15 cellular contexts compared by ENCODE assay signal in genomic region chr1:107926436-107927080, GRCh38. TPM values are rescaled to one million over a fixed set of nuclear protein-coding genes. Genes with fewer than 3 reads are reported as not detected.
DNase-seq lines count a peak whose midpoint lies in the region; ATAC-seq and TF ChIP-seq lines count a peak whose summit lies in the region.
"Had no signal": no experiment of that assay in that cellular context is flagged by ENCODE, and none has a peak within 500 bp of the region (broad histone marks: within the 10 kb centered on the region; RNA-seq: fewer than 3 reads in every experiment).

No MANE protein-coding gene starts in this region.

- DNase-seq in CD14-positive monocyte (ENCODE audit: low spot score) (no peak), GM12865 (ENCODE audit: low read depth) (peak; percentile 40), NCI-H69 (lab: John Stamatoyannopoulos, UW) (peak; percentile 91), endothelial cell (ENCODE audit: low spot score) (no peak), vagina (ENCODE audit: extremely low spot score in 2 of 2) (no peak), SK-N-DZ (ENCODE audit: low spot score) (no peak)
- no peak for DNase-seq in T-helper 2 cell treated with Interferon-gamma antibody and Interleukin-4, amounts not matched to agents 5 μg/mL and 100 μg/mL, for 36 hours (ENCODE audit: low spot score)
- DNase-seq: activated CD4-positive, alpha-beta T cell treated with anti-CD3 and anti-CD28 coated beads, Interleukin-2, amount 10 ng/mL, durations not matched to agents 24 days and 14 days; CD4-positive, CD25-positive, alpha-beta regulatory T cell; kidney glomerular epithelial cell; NCI-H1417; right cardiac atrium; T-cell had no signal

- no peak overlapping the region for H3K4me3 Mint-ChIP-seq in CD14-positive monocyte
- peak overlapping the region; percentile 66 for H3K4me3 Mint-ChIP-seq in endothelial cell (ENCODE audit: unreplicated experiment)
- H3K4me3 Mint-ChIP-seq in T-helper 2 cell treated with Interferon-gamma antibody and Interleukin-4, amounts not matched to agents 5 μg/mL and 100 μg/mL, for 36 hours, result no peak overlapping the region
- H3K4me3 Mint-ChIP-seq: activated CD4-positive, alpha-beta T cell treated with anti-CD3 and anti-CD28 coated beads, Interleukin-2, amount 10 ng/mL, durations not matched to agents 24 days and 14 days; natural killer cell treated with Interleukin-12 subunit alpha and Interleukin-12 subunit beta and Interleukin-15 and Interleukin-18, amount 100 ng/mL, for 72 hours; T-cell had no signal

- H3K4me3 ChIP-seq in GM12865 (ENCODE audit: low read depth, low read length) (no peak overlapping the region), vagina (no peak overlapping the region)

- intact Hi-C loops in CD14-positive monocyte (cut with micrococcal nuclease), result no loop called here
- intact Hi-C loops in vagina (cut with DNase I), result no loop called here

- H3K27me3 ChIP-seq in vagina, result no peaks in the 10 kb centered on the region

- no peaks in the 10 kb centered on the region for H3K9me3 ChIP-seq in vagina

- H3K36me3 Mint-ChIP-seq in CD14-positive monocyte (peaks cover 2 to 3% of the 10 kb centered on the region in 2 donors), endothelial cell (ENCODE audit: low read depth, unreplicated experiment) (peaks cover 9% of the 10 kb centered on the region)
- H3K36me3 Mint-ChIP-seq in T-helper 2 cell treated with Interferon-gamma antibody and Interleukin-4, amounts not matched to agents 5 μg/mL and 100 μg/mL, for 36 hours (ENCODE audit: low read depth), result peaks cover 2% of the 10 kb centered on the region

- H3K4me1 Mint-ChIP-seq in CD14-positive monocyte (peaks cover 35% of the 10 kb centered on the region), endothelial cell (ENCODE audit: unreplicated experiment) (peaks cover 68% of the 10 kb centered on the region)
- peaks cover 4% of the 10 kb centered on the region for H3K4me1 Mint-ChIP-seq in T-helper 2 cell treated with Interferon-gamma antibody and Interleukin-4, amounts not matched to agents 5 μg/mL and 100 μg/mL, for 36 hours (ENCODE audit: low read depth)

- H3K27ac Mint-ChIP-seq in CD14-positive monocyte (peak overlapping the region in 5 of 7 donors; percentile 13 to 81 (median 36)), endothelial cell (ENCODE audit: unreplicated experiment) (no peak overlapping the region)
- no peak overlapping the region for H3K27ac Mint-ChIP-seq in T-helper 2 cell treated with Interferon-gamma antibody and Interleukin-4, amounts not matched to agents 5 μg/mL and 100 μg/mL, for 36 hours
- H3K27ac Mint-ChIP-seq: activated CD4-positive, alpha-beta T cell treated with anti-CD3 and anti-CD28 coated beads, Interleukin-2, amount 10 ng/mL, durations not matched to agents 24 days and 14 days; T-cell had no signal

- H3K9me3 Mint-ChIP-seq in CD14-positive monocyte, result peaks cover 0 to 7% (median 0%) of the 10 kb centered on the region in 7 donors
- H3K9me3 Mint-ChIP-seq in endothelial cell (ENCODE audit: unreplicated experiment), result no peaks in the 10 kb centered on the region
- no peaks in the 10 kb centered on the region for H3K9me3 Mint-ChIP-seq in T-helper 2 cell treated with Interferon-gamma antibody and Interleukin-4, amounts not matched to agents 5 μg/mL and 100 μg/mL, for 36 hours
- H3K9me3 Mint-ChIP-seq: natural killer cell treated with Interleukin-12 subunit alpha and Interleukin-12 subunit beta and Interleukin-15 and Interleukin-18, amount 100 ng/mL, for 72 hours; T-cell had no signal

- ATAC-seq in HG03039 (IDR thresholded peaks at IDR 0.05; ENCODE audit: unreplicated experiment), result no peak
- ATAC-seq: right cardiac atrium, T-cell had no signal

- H3K27ac ChIP-seq in vagina, result no peak overlapping the region

- H3K36me3 ChIP-seq in vagina, result no peaks in the 10 kb centered on the region

- H3K27me3 Mint-ChIP-seq in CD14-positive monocyte (ENCODE audit: low read depth in 3 of 3), result peaks cover 0 to 1% (median 1%) of the 10 kb centered on the region in 3 donors
- H3K27me3 Mint-ChIP-seq in endothelial cell (ENCODE audit: unreplicated experiment), result peaks cover 6% of the 10 kb centered on the region
- H3K27me3 Mint-ChIP-seq in T-helper 2 cell treated with Interferon-gamma antibody and Interleukin-4, amounts not matched to agents 5 μg/mL and 100 μg/mL, for 36 hours (ENCODE audit: low read depth), result peaks cover 2% of the 10 kb centered on the region
- H3K27me3 Mint-ChIP-seq: activated CD4-positive, alpha-beta T cell treated with anti-CD3 and anti-CD28 coated beads, Interleukin-2, amount 10 ng/mL, durations not matched to agents 24 days and 14 days; CD4-positive, CD25-positive, alpha-beta regulatory T cell; natural killer cell treated with Interleukin-12 subunit alpha and Interleukin-12 subunit beta and Interleukin-15 and Interleukin-18, amount 100 ng/mL, for 72 hours; T-cell had no signal

- no peaks in the 10 kb centered on the region for H3K4me1 ChIP-seq in vagina

- TF ChIP-seq CTCF in CD14-positive monocyte (IDR thresholded peaks at IDR 0.05) (no peak), GM12865 (IDR thresholded peaks at IDR 0.05; ENCODE audit: insufficient read depth, low read depth, low read length, missing control alignments) (no peak), endothelial cell (IDR thresholded peaks at IDR 0.05; ENCODE audit: unreplicated experiment) (no peak), vagina (IDR thresholded peaks at IDR 0.05) (no peak)

- no peak for TF ChIP-seq POLR2A in vagina (IDR thresholded peaks at IDR 0.05)

RNA-seq across cellular contexts. Expression of gene VAV3, which starts 38.4 kb away (rescaled TPM):
- polyA plus RNA-seq in CD14-positive monocyte, result 1 to 10 TPM; 5.4 to 9.2 TPM
- 159 TPM for total RNA-seq in endothelial cell (ENCODE audit: unreplicated experiment)
- 67.5 TPM for total RNA-seq in vagina
- 0.15 and 0.54 TPM in 2 replicates for polyA plus RNA-seq in SK-N-DZ (2014; cell fraction: cytosol; rRNA removed)
- 0.70 and 1.7 TPM in 2 replicates for polyA plus RNA-seq in SK-N-DZ (2014; cell fraction: nucleus; rRNA removed)

Comparison
In these comparisons a context has a peak if more than half of its experiments do, and no peak if none do; other contexts are left out.
1. DNase-seq: peak in GM12865 (single experiment) and NCI-H69 (single experiment); none in CD14-positive monocyte (single experiment), endothelial cell (single experiment), vagina (0 of 2), SK-N-DZ (single experiment) and T-helper 2 cell treated with Interferon-gamma antibody and Interleukin-4, amounts not matched to agents 5 μg/mL and 100 μg/mL, for 36 hours (single experiment).
2. H3K27ac Mint-ChIP-seq: peak in CD14-positive monocyte (5 of 7); none in endothelial cell (single experiment) and T-helper 2 cell treated with Interferon-gamma antibody and Interleukin-4, amounts not matched to agents 5 μg/mL and 100 μg/mL, for 36 hours (single experiment).